8 cellular contexts compared by ENCODE assay signal in the genomic region with DNA sequence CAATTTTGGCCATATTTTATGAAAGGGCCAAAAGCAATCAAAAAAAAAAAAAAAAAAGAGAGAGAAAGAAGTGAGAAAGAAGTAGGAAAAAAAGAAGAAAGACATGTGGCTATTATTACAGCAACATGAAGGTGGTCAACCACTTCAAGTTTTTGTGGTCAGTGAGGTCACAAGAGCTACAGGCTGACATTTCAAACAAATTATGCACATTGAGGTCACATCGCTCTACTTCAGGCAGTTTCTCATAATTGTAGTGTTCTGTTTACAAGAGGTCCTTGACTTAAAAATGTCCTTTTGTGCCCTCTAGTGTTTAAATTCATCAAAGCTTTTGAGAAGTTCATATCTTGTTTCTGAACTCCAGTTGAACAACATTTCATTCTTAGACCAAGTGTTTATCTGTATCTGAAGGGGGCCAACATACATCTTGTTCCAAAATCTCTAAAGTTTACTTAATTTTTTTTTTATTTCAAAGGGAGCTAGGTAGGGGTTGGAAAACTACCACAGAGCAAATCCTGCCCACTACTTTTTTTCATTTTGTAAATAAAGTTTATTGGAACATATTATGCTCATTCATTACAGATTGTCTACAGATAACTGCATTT.
DNase-seq lines count a peak whose midpoint lies in the region; TF ChIP-seq lines count a peak whose summit lies in the region.

No MANE protein-coding gene starts in this region.

- H3K23ac ChIP-seq in mesendoderm (ENCODE audit: low read length): no peak overlapping the region

- H3K36me3 ChIP-seq in A673 (ENCODE audit: insufficient read depth, low read length, poor library complexity, severe bottlenecking): no peaks in the 10 kb centered on the region
- H3K36me3 ChIP-seq in KMS-11 (ENCODE audit: insufficient read depth): no peaks in the 10 kb centered on the region
- no peaks in the 10 kb centered on the region for H3K36me3 ChIP-seq in mesendoderm (ENCODE audit: control insufficient read depth, insufficient read depth, low read length)

- H3K79me2 ChIP-seq in KMS-11 (ENCODE audit: insufficient read depth, low read depth): no peaks in the 10 kb centered on the region
- no peaks in the 10 kb centered on the region for H3K79me2 ChIP-seq in mesendoderm (ENCODE audit: control insufficient read depth, insufficient read depth, low read length)

- peak; percentile 61 for TF ChIP-seq CTCF in A673 (conservative IDR thresholded peaks at IDR 0.05; ENCODE audit: low read depth, low read length)
- TF ChIP-seq CTCF in KMS-11 (conservative IDR thresholded peaks at IDR 0.05; ENCODE audit: low read depth, low read length): peak; percentile 83

- H3K9ac ChIP-seq in KMS-11 (no peak overlapping the region), mesendoderm (ENCODE audit: low read length) (no peak overlapping the region)

- intact Hi-C loops in A673 (cut with micrococcal nuclease; ENCODE audit: unreplicated experiment): loop anchor here (1.0 to 5.0 kb wide), 3 partner anchors 158 to 493 kb away; no protein-coding TSS in a partner anchor

- no peaks in the 10 kb centered on the region for H3K79me1 ChIP-seq in mesendoderm (ENCODE audit: low read length)

- no peaks in the 10 kb centered on the region for H3K9me3 ChIP-seq in A673 (ENCODE audit: low read depth, low read length, poor library complexity, severe bottlenecking)

- POLR2A ChIA-PET in A673 (lab: Charles Lee; ENCODE audit: low non-redundant PET): no interaction called here

- H3K18ac ChIP-seq in mesendoderm (ENCODE audit: low read length): no peak overlapping the region

- no peak overlapping the region for H3K4ac ChIP-seq in mesendoderm (ENCODE audit: low read depth, low read length)

- no peaks in the 10 kb centered on the region for H3K27me3 ChIP-seq in A673 (replicated peaks; ENCODE audit: insufficient read depth, low read depth, low read length, poor library complexity)
- H3K27me3 ChIP-seq in KMS-11 (ENCODE audit: insufficient read depth, low read depth): no peaks in the 10 kb centered on the region
- H3K27me3 ChIP-seq in mesendoderm (ENCODE audit: insufficient read depth, low read length, poor library complexity): no peaks in the 10 kb centered on the region

- H3K4me1 ChIP-seq in A673 (ENCODE audit: insufficient read depth, low read length, poor library complexity, severe bottlenecking): no peaks in the 10 kb centered on the region
- H3K4me1 ChIP-seq in KMS-11 (ENCODE audit: low read depth, poor library complexity, severe bottlenecking): peaks cover 21% of the 10 kb centered on the region
- no peaks in the 10 kb centered on the region for H3K4me1 ChIP-seq in mesendoderm (ENCODE audit: control insufficient read depth, low read depth, low read length)

- H4K20me1 ChIP-seq in KMS-11 (ENCODE audit: insufficient read depth): no peaks in the 10 kb centered on the region

- no peak overlapping the region for H2BK15ac ChIP-seq in mesendoderm (replicated peaks; ENCODE audit: low read depth)

- H3K4me2 ChIP-seq in KMS-11 (peak overlapping the region; percentile 30), mesendoderm (ENCODE audit: low read length) (no peak overlapping the region)

- H3K56ac ChIP-seq in mesendoderm (ENCODE audit: low read length): no peak overlapping the region

- no peak overlapping the region for H4K8ac ChIP-seq in mesendoderm (ENCODE audit: low read depth, low read length)

- DNase-seq in A673 (ENCODE audit: low spot score) (peak; percentile 63), GM04503 (ENCODE audit: low read depth) (peak; percentile 24), H4 (ENCODE audit: low spot score) (peak; percentile 97), RPMI8226 (peak; percentile 55), dermis blood vessel endothelial cell (peak; percentile 81), mesendoderm (peak; percentile 66)
- no peak for DNase-seq in stimulated activated naive CD4-positive, alpha-beta T cell treated with Interleukin-2 at 50 U/mL for 16 hours (lab: John Stamatoyannopoulos, UW)

- no peak overlapping the region for H2BK120ac ChIP-seq in mesendoderm (ENCODE audit: low read depth, low read length)

- no CpG with 5 or more reads among the region's 1 CpG for WGBS in mesendoderm (ENCODE audit: extremely low coverage, insufficient coverage, low lambda C conversion rate)

- H3K4me3 ChIP-seq in A673 (ENCODE audit: low read depth, low read length, poor library complexity, severe bottlenecking) (no peak overlapping the region), KMS-11 (IDR thresholded peaks at IDR 0.05; ENCODE audit: insufficient read depth, low read depth, low read length) (no peak overlapping the region), mesendoderm (ENCODE audit: low read length) (no peak overlapping the region)

- H2AFZ ChIP-seq in KMS-11 (ENCODE audit: low read depth): no peak overlapping the region

- no TSS peak for BruUV-seq in A673 (replicated peaks; lab: Mats Ljungman, UMichigan)

- no peak overlapping the region for H2AK5ac ChIP-seq in mesendoderm (ENCODE audit: low read length)

- H2BK5ac ChIP-seq in mesendoderm (ENCODE audit: low read length): no peak overlapping the region

- no peak overlapping the region for H4K5ac ChIP-seq in mesendoderm (ENCODE audit: low read length)

- H3K27ac ChIP-seq in A673 (ENCODE audit: low read depth, low read length, poor library complexity, severe bottlenecking): no peak overlapping the region
- H3K27ac ChIP-seq in KMS-11: no peak overlapping the region
- no peak overlapping the region for H3K27ac ChIP-seq in mesendoderm (ENCODE audit: low read depth, low read length)

- CTCF ChIA-PET in A673 (lab: Charles Lee): interaction anchor here (0.6 to 2.0 kb wide), 4 partner anchors 9 to 192 kb away, joined by 3 to 11 read pairs (median 3); no protein-coding TSS in a partner anchor
